In genomic region chr7:103113164-103113563, GRCh38 we compare ENCODE assay signal across 1 cellular context.
TF ChIP-seq lines count a peak whose summit lies in the region.

No MANE protein-coding gene starts in this region.

TF ChIP-seq in SK-N-SH, 30 proteins besides CTCF, POLR2A, EP300 and RAD21 (continued from another document):
- no peak for TF ChIP-seq RCOR1 (IDR thresholded peaks at IDR 0.05; ENCODE audit: low read length)
- TF ChIP-seq TCF12 (IDR thresholded peaks at IDR 0.05), result peak; percentile 65
- 0 out of 2 replicates have a peak, but pooled peaks have one; percentile 19 for TF ChIP-seq MEF2A (IDR thresholded peaks at IDR 0.05; ENCODE audit: borderline replicate concordance, low read depth)
- TF ChIP-seq SMC3 (IDR thresholded peaks at IDR 0.05; ENCODE audit: low read depth, low read length), result no peak
- TF ChIP-seq MAX (IDR thresholded peaks at IDR 0.05; ENCODE audit: low read depth), result 0 out of 2 replicates have a peak, but pooled peaks have one; percentile 22
